In the genomic region with DNA sequence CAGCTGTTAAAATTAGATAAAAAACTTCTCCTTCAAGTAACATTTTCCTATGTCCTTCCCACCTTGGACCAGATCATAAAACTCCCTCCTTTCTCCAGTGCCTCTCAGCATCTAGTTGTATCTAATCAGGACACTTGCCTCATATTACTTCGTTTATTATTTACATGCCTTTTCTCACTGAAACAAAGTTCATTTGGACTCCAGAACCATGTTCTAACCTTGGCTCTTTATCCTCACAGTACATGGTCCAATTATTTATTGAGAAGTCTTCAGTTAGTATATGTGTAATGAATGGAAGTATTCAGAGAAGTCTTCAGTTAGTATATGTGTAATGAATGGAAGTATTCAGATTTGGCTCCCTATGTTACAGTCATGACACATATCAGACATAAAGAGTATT, we compare ENCODE assay signal across 33 cellular contexts.
"Had no signal": no experiment of that assay in that cellular context is flagged by ENCODE, and none has a peak within 500 bp of the region (broad histone marks: within the 10 kb centered on the region; RNA-seq: fewer than 3 reads in every experiment).

No MANE protein-coding gene starts in this region.

- H3K4me1 ChIP-seq: adrenal gland, body of pancreas, breast epithelium had no signal

- H3K9me3 ChIP-seq: adrenal gland, body of pancreas, breast epithelium had no signal

- ATAC-seq: activated CD8-positive, alpha-beta T cell treated with anti-CD3 and anti-CD28 coated beads for 36 hours; activated naive CD4-positive, alpha-beta T cell treated with anti-CD3 and anti-CD28 coated beads, Interleukin-2, amount 50 U/mL, for 72 hours; activated T-cell treated with anti-CD3 and anti-CD28 coated beads, Interleukin-2, amount 50 U/mL, for 4 hours; activated T-cell treated with anti-CD3 and anti-CD28 coated beads, Interleukin-2, amount 50 U/mL, for 72 hours; activated T-helper 17 cell treated with anti-CD3 and anti-CD28 coated beads, Interleukin-2, amount 50 U/mL, for 72 hours; body of pancreas had no signal

- H3K27ac ChIP-seq: adrenal gland, body of pancreas, brain microvascular endothelial cell, breast epithelium, VCaP had no signal

- H3K36me3 ChIP-seq: adrenal gland, brain microvascular endothelial cell, breast epithelium had no signal

- H3K27me3 ChIP-seq: adrenal gland, body of pancreas, brain microvascular endothelial cell, breast epithelium had no signal

- FAIRE-seq: astrocyte, TTC549 had no signal

- DNase-seq: activated B cell treated with CpG ODN at 0.5 μM for 24 hours; activated CD4-positive, alpha-beta memory T cell treated with anti-CD3 and anti-CD28 coated beads for 36 hours; activated CD4-positive, alpha-beta T cell treated with anti-CD3 and anti-CD28 coated beads for 4 hours; activated CD4-positive, alpha-beta T cell treated with anti-CD3 and anti-CD28 coated beads, Interleukin-2, amount 50 U/mL, for 1 hour; activated CD4-positive, alpha-beta T cell treated with anti-CD3 and anti-CD28 coated beads, Interleukin-2, amount 50 U/mL, for 4 hours; activated CD4-positive, CD25-positive, alpha-beta regulatory T cell treated with anti-CD3 and anti-CD28 coated beads, Interleukin-2, amount 50 U/mL, for 72 hours; activated CD8-positive, alpha-beta memory T cell treated with anti-CD3 and anti-CD28 coated beads, Interleukin-2, amount 50 U/mL, for 4 hours; activated CD8-positive, alpha-beta T cell treated with anti-CD3 and anti-CD28 coated beads for 36 hours; activated effector memory CD4-positive, alpha-beta T cell treated with anti-CD3 and anti-CD28 coated beads, Interleukin-2, amount 50 U/mL, for 16 hours; activated gamma-delta T cell treated with Interleukin-2 at 50 U/mL for 16 hours; activated naive CD4-positive, alpha-beta T cell; activated naive CD4-positive, alpha-beta T cell treated with anti-CD3 and anti-CD28 coated beads for 36 hours; activated naive CD4-positive, alpha-beta T cell treated with anti-CD3 and anti-CD28 coated beads, Interleukin-2, amount 50 U/mL, for 16 hours; activated naive CD8-positive, alpha-beta T cell treated with anti-CD3 and anti-CD28 coated beads for 36 hours; activated T-cell treated with anti-CD3 and anti-CD28 coated beads for 4 hours; activated T-cell treated with anti-CD3 and anti-CD28 coated beads, Interleukin-2, amount 50 U/mL, for 1 hour; activated T-cell treated with anti-CD3 and anti-CD28 coated beads, Interleukin-2, amount 50 U/mL, for 4 hours; activated T-cell treated with anti-CD3 and anti-CD28 coated beads, Interleukin-2, amount 50 U/mL, for 72 hours; adrenal gland; amniotic stem cell; aorta; body of pancreas; brain microvascular endothelial cell; central memory CD4-positive, alpha-beta T cell; T-helper 1 cell; T-helper 2 cell; T-helper 9 cell had no signal

- H3K4me3 ChIP-seq: adrenal gland, body of pancreas, breast epithelium had no signal
